In genomic region chr4:182310316-182310715, GRCh38 we compare ENCODE assay signal across 25 cellular contexts.
"Had no signal": no experiment of that assay in that cellular context is flagged by ENCODE, and none has a peak within 500 bp of the region (broad histone marks: within the 10 kb centered on the region; RNA-seq: fewer than 3 reads in every experiment).

No MANE protein-coding gene starts in this region.

- H3K4me1 ChIP-seq: gastrocnemius medialis, upper lobe of right lung had no signal

- H3K27ac ChIP-seq: gastrocnemius medialis, ovary, skin epidermis, upper lobe of right lung had no signal

- H3K36me3 ChIP-seq: gastrocnemius medialis, ovary, upper lobe of right lung had no signal

- H3K27me3 ChIP-seq: gastrocnemius medialis, ovary, upper lobe of right lung had no signal

- DNase-seq: activated naive CD4-positive, alpha-beta T cell; activated T-cell treated with anti-CD3 and anti-CD28 coated beads for 4 hours; activated T-cell treated with anti-CD3 and anti-CD28 coated beads, Interleukin-2, amount 50 U/mL, for 72 hours; aorta; cortex of kidney; effector memory CD8-positive, alpha-beta T cell; erythroblast; gastrocnemius medialis; glutamatergic neuron; islet precursor cell; left ventricle myocardium superior; naive B cell; nephron progenitor cell; ovary; retina; stimulated activated CD4-positive, alpha-beta T cell treated with anti-CD3 and anti-CD28 coated beads, Interleukin-4, amount 100 ng/mL, for 24 hours; stimulated activated naive CD8-positive, alpha-beta T cell treated with anti-CD3 and anti-CD28 coated beads, Interleukin-15, amount 100 ng/mL, for 72 hours; substantia nigra; T-helper 2 cell; upper lobe of right lung had no signal

- ATAC-seq: activated naive CD4-positive, alpha-beta T cell treated with anti-CD3 and anti-CD28 coated beads, Interleukin-2, amount 50 U/mL, for 72 hours; activated T-cell treated with anti-CD3 and anti-CD28 coated beads, Interleukin-2, amount 50 U/mL, for 72 hours; effector memory CD8-positive, alpha-beta T cell; gastrocnemius medialis; left ventricle myocardium superior; sciatic nerve; stimulated activated memory B cell treated with anti-CD40 and anti-IgM and Interleukin-4, amounts not matched to agents 10 μg/mL and 1 μg/mL and 100 μg/mL, for 72 hours; stimulated activated naive CD8-positive, alpha-beta T cell treated with anti-CD3 and anti-CD28 coated beads, Interleukin-15, amount 100 ng/mL, for 72 hours; upper lobe of right lung; WTC11 had no signal

- H3K9me3 ChIP-seq: ovary had no signal

- H3K4me3 ChIP-seq: gastrocnemius medialis, ovary, skin epidermis, upper lobe of right lung had no signal
